In the genomic region with DNA sequence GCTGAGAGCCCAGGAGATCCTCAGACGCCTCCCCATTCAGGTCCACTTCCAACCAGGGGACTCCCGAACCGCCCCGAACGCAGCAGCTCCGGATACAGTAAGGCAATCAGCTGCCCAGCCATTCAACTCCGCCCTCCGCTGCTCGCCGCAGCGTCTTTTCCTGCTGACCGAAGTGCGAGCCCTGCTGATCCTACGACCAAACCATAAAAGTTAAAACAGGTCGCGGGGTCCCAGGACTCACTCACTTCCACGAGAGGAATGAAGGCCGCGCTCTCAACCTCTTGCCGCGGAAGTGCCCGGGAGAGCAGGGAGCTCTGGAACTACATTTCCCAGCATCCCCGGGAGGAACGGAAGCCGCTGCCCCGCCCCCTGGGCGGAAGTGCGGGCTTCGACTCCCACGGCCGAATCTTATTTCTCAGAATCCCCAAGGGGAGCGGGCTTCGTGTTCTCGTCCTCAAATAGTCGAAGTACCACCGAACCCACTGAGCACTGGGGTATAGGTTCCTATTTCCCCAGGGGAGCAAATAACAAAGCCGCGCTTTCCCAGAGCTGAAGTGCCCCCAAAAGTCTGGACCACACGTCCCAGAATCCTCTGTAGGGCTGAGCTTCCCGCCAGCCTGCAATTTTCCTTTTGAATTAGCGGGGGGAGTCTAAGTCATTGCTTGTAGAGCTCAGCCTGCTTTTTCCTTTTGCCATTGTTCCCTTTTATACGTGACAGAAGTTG, we compare ENCODE assay signal across 8 cellular contexts. TPM values are rescaled to one million over a fixed set of nuclear protein-coding genes. Genes with fewer than 3 reads are reported as not detected.
A peak's percentile ranks its signal among the peaks of the same experiment; 100 is the strongest.
DNase-seq lines count a peak whose midpoint lies in the region; ATAC-seq and TF ChIP-seq lines count a peak whose summit lies in the region.

A gene (minus strand): TSS at position 298 of the 724 bp plus-strand sequence. CDS start 13,097 bp downstream, outside the sequence.

- TF ChIP-seq CTCF in AG10803 (conservative IDR thresholded peaks at IDR 0.05; ENCODE audit: low read length): no peak
- TF ChIP-seq CTCF in chondrocyte (IDR thresholded peaks at IDR 0.05): peak; percentile 20
- TF ChIP-seq CTCF in kidney epithelial cell (IDR thresholded peaks at IDR 0.05; ENCODE audit: insufficient read depth, low read length, poor library complexity, severe bottlenecking): no peak

- peaks cover 16% of the 10 kb centered on the region for H3K36me3 Mint-ChIP-seq in chondrocyte (ENCODE audit: low read depth)

- H3K9me3 Mint-ChIP-seq in chondrocyte (ENCODE audit: low read depth): peaks cover 5% of the 10 kb centered on the region

- no peaks in the 10 kb centered on the region for H3K27me3 Mint-ChIP-seq in chondrocyte (ENCODE audit: low read depth)

- H3K4me3 ChIP-seq in AG10803 (ENCODE audit: low read length): peak within 1 kb of the TSS; percentile 83
- peak within 1 kb of the TSS; percentile 95 for H3K4me3 ChIP-seq in kidney epithelial cell (ENCODE audit: low read depth, low read length)

- peak; percentile 69 for TF ChIP-seq POLR2A in GM19099 (IDR thresholded peaks at IDR 0.05; ENCODE audit: extremely low read depth, insufficient read length, low read depth)

- no peaks in the 10 kb centered on the region for H3K27me3 ChIP-seq in kidney epithelial cell (ENCODE audit: control insufficient read depth, insufficient read depth, low read length)

- peaks cover 17% of the 10 kb centered on the region for H3K4me1 Mint-ChIP-seq in chondrocyte (ENCODE audit: low read depth)

- peak; percentile 94 for ATAC-seq in HG03432 (IDR thresholded peaks at IDR 0.05; ENCODE audit: unreplicated experiment)

- peak within 1 kb of the TSS; percentile 92 for H3K4me3 Mint-ChIP-seq in chondrocyte (ENCODE audit: unreplicated experiment)

- no peaks in the 10 kb centered on the region for H3K36me3 ChIP-seq in kidney epithelial cell (ENCODE audit: control insufficient read depth, insufficient read depth, low read length)

- peak within 1 kb of the TSS; percentile 95 for H3K27ac Mint-ChIP-seq in chondrocyte (ENCODE audit: unreplicated experiment)

- DNase-seq in AG10803 (ENCODE audit: low read depth) (peak; percentile 84), NCI-H510A (lab: John Stamatoyannopoulos, UW) (peak; percentile 86), chondrocyte (ENCODE audit: low spot score) (peak; percentile 95), kidney epithelial cell (ENCODE audit: low read depth) (peak; percentile 70)
- peak; percentile 77 to 85 for DNase-seq in activated CD4-positive, alpha-beta T cell treated with anti-CD3 and anti-CD28 coated beads for 24 hours (ENCODE audit: low read depth in 2 of 2)
- DNase-seq in stimulated activated CD4-positive, alpha-beta T cell treated with anti-CD3 and anti-CD28 coated beads, Interleukin-15, amount 100 ng/mL, for 48 hours (ENCODE audit: low read depth in 2 of 2): peak; percentile 78 to 86

RNA-seq across cellular contexts. Expression of the gene that starts here (rescaled TPM):
- total RNA-seq in chondrocyte: 14.4 to 18.8 TPM (median 15.5 TPM) in 3 replicates
- 10.8 and 12.3 TPM in 2 replicates for total RNA-seq in kidney epithelial cell

Comparison
In these comparisons a context has a peak if more than half of its experiments do, and no peak if none do; other contexts are left out.
1. Peak in every context shown above with its lines: DNase-seq, ATAC-seq and H3K4me3 ChIP-seq.